ENCODE assay signal across 1 cellular context in the genomic region with DNA sequence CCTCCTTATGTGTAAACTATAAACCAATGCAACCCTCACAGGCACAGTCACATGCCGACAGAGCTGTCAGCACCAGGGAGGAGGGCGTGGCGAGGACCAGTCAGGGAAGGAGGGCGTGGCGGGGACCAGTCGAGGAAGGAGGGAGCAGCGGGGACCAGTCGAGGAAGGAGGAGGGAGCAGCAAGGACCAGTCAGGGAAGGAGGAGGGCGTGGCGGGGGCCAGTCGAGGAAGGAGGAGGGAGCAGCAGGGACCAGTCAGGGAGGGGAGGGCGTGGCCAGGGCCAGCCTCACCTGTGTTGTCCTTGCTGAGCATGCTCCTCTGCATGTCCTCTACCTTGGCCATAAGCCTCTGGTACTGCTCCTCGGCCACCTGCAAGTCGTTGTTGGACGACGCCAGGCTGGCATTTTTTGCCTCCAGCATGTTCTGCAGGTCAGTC.
TF ChIP-seq lines count a peak whose summit lies in the region.

No MANE protein-coding gene starts in this region.

TF ChIP-seq in HepG2, 621 proteins besides CTCF, POLR2A, EP300 and RAD21:
- TF ChIP-seq HNF1A (IDR thresholded peaks at IDR 0.05; ENCODE audit: low read depth) (no peak), HNF1A (CRISPR knock-in tag; IDR thresholded peaks at IDR 0.05; ENCODE audit: borderline replicate concordance) (no peak), ARID5B (CRISPR knock-in tag; IDR thresholded peaks at IDR 0.05) (no peak), ZMYM2 (CRISPR knock-in tag; IDR thresholded peaks at IDR 0.05) (no peak), BRCA1 (CRISPR knock-in tag; IDR thresholded peaks at IDR 0.05) (no peak)
- TF ChIP-seq, protein P1, sequence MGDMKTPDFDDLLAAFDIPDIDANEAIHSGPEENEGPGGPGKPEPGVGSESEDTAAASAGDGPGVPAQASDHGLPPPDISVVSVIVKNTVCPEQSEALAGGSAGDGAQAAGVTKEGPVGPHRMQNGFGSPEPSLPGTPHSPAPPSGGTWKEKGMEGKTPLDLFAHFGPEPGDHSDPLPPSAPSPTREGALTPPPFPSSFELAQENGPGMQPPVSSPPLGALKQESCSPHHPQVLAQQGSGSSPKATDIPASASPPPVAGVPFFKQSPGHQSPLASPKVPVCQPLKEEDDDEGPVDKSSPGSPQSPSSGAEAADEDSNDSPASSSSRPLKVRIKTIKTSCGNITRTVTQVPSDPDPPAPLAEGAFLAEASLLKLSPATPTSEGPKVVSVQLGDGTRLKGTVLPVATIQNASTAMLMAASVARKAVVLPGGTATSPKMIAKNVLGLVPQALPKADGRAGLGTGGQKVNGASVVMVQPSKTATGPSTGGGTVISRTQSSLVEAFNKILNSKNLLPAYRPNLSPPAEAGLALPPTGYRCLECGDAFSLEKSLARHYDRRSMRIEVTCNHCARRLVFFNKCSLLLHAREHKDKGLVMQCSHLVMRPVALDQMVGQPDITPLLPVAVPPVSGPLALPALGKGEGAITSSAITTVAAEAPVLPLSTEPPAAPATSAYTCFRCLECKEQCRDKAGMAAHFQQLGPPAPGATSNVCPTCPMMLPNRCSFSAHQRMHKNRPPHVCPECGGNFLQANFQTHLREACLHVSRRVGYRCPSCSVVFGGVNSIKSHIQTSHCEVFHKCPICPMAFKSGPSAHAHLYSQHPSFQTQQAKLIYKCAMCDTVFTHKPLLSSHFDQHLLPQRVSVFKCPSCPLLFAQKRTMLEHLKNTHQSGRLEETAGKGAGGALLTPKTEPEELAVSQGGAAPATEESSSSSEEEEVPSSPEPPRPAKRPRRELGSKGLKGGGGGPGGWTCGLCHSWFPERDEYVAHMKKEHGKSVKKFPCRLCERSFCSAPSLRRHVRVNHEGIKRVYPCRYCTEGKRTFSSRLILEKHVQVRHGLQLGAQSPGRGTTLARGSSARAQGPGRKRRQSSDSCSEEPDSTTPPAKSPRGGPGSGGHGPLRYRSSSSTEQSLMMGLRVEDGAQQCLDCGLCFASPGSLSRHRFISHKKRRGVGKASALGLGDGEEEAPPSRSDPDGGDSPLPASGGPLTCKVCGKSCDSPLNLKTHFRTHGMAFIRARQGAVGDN (CRISPR knock-in tag; IDR thresholded peaks at IDR 0.05) = peak; percentile 15
